ENCODE assay signal across 1 cellular context in the genomic region with DNA sequence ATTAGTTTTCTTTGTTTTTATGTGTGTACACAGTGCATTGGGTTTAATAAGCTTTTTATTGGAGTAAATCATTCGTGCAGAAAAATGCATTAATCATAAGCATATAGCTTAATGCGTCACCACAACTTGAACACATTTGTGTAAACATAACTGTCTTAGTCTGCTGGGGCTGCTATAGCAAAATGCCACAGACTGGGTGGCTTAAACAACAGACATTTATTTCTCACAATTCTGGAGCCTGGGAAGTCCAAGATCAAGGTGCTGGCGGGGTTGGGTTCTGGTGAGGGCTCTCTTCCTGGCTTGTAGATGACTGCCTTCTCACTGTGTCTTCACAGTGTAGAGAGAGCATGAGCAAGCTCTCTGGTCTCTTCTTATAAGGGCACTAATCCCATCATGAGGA.
TF ChIP-seq lines count a peak whose summit lies in the region.

No MANE protein-coding gene starts in this region.

TF ChIP-seq in IMR-90, 13 proteins besides CTCF, POLR2A, EP300 and RAD21:
- TF ChIP-seq FOS (IDR thresholded peaks at IDR 0.05; ENCODE audit: low read depth, low read length) (no peak), MAFK (IDR thresholded peaks at IDR 0.05; ENCODE audit: low read depth, low read length) (no peak), BHLHE40 (IDR thresholded peaks at IDR 0.05; ENCODE audit: low read depth, low read length) (peak; percentile 21; the same call in 1 of the 2 replicates), MXI1 (IDR thresholded peaks at IDR 0.05; ENCODE audit: borderline replicate concordance, low read depth, low read length) (no peak)
- TF ChIP-seq, protein P1, sequence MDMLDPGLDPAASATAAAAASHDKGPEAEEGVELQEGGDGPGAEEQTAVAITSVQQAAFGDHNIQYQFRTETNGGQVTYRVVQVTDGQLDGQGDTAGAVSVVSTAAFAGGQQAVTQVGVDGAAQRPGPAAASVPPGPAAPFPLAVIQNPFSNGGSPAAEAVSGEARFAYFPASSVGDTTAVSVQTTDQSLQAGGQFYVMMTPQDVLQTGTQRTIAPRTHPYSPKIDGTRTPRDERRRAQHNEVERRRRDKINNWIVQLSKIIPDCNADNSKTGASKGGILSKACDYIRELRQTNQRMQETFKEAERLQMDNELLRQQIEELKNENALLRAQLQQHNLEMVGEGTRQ (IDR thresholded peaks at IDR 0.05; ENCODE audit: low read depth, low read length): no peak
